24 cellular contexts compared by ENCODE assay signal in genomic region chr9:134730011-134730760, GRCh38.
DNase-seq lines count a peak whose midpoint lies in the region; ATAC-seq and TF ChIP-seq lines count a peak whose summit lies in the region.
"Had no signal": no experiment of that assay in that cellular context is flagged by ENCODE, and none has a peak within 500 bp of the region (broad histone marks: within the 10 kb centered on the region; RNA-seq: fewer than 3 reads in every experiment).

No MANE protein-coding gene starts in this region.

- WGBS in neuronal stem cell (ENCODE audit: extremely low coverage in 2 of 2, insufficient read length in 2 of 2, insufficient replicate concordance in 1 of 2), 2 donors, result no CpG with 5 or more reads among the region's 23 CpGs
- no CpG with 5 or more reads among the region's 23 CpGs for whole genome bisulfite sequencing in mesendoderm (ENCODE audit: extremely low coverage, insufficient coverage, low lambda C conversion rate)

- peak; percentile 57 for DNase-seq in GM03348 (ENCODE audit: low spot score)
- peak; percentile 71 for DNase-seq in fibroblast of mammary gland (ENCODE audit: low read depth)
- DNase-seq in neuronal stem cell (ENCODE audit: low spot score), result no peak
- no peak for DNase-seq in osteoblast (ENCODE audit: insufficient read length, low spot score, missing footprints)
- no peak for DNase-seq in mesendoderm
- no peak for DNase-seq in GM10248 (ENCODE audit: extremely low spot score)
- DNase-seq: ACHN; activated CD4-positive, alpha-beta T cell treated with anti-CD3 and anti-CD28 coated beads for 4 hours; activated CD8-positive, alpha-beta memory T cell treated with anti-CD3 and anti-CD28 coated beads for 24 hours; activated naive CD4-positive, alpha-beta T cell; activated T-cell treated with anti-CD3 and anti-CD28 coated beads, Interleukin-2, amount 50 U/mL, for 4 hours; adrenal gland; brain microvascular endothelial cell; colonic mucosa; effector memory CD8-positive, alpha-beta T cell; NCI-H1105; NCI-H1930; NCI-H69; retina; stimulated activated naive CD8-positive, alpha-beta T cell treated with anti-CD3 and anti-CD28 coated beads, Interleukin-15, Interleukin-2, amounts not matched to agents 100 U/mL and 50 U/mL, for 24 hours had no signal

- H3K14ac ChIP-seq in neuronal stem cell (ENCODE audit: low read length), result no peak overlapping the region

- H3K9me3 ChIP-seq in neuronal stem cell (replicated peaks in 1 of 2; ENCODE audit: control insufficient read depth in 2 of 2, insufficient read depth in 1 of 2, low read depth in 1 of 2, low read length in 2 of 2) (no peaks in the 10 kb centered on the region), subcutaneous abdominal adipose tissue (ENCODE audit: control insufficient read depth in 5 of 5, low read length in 5 of 5) (no peaks in the 10 kb centered on the region), osteoblast (ENCODE audit: low read depth, low read length) (no peaks in the 10 kb centered on the region)
- H3K9me3 ChIP-seq: adrenal gland, colonic mucosa, upper lobe of left lung had no signal

- H2BK15ac ChIP-seq in neuronal stem cell (ENCODE audit: low read length) (no peak overlapping the region), mesendoderm (replicated peaks; ENCODE audit: low read depth) (no peak overlapping the region)

- no peak overlapping the region for H2AFZ ChIP-seq in neuronal stem cell (ENCODE audit: low read length)
- H2AFZ ChIP-seq in osteoblast (ENCODE audit: low read length), result no peak overlapping the region

- H3K18ac ChIP-seq in neuronal stem cell (ENCODE audit: low read length), result no peak overlapping the region
- no peak overlapping the region for H3K18ac ChIP-seq in mesendoderm (ENCODE audit: low read length)

- no peaks in the 10 kb centered on the region for H3K36me3 ChIP-seq in neuronal stem cell (replicated peaks in 1 of 2; ENCODE audit: control insufficient read depth in 2 of 2, insufficient read depth in 2 of 2, low read length in 2 of 2)
- H3K36me3 ChIP-seq in subcutaneous abdominal adipose tissue (ENCODE audit: control insufficient read depth in 5 of 5, insufficient read depth in 5 of 5, low read length in 5 of 5), result peaks cover 0 to 23% (median 14%) of the 10 kb centered on the region in 5 donors
- peaks cover 80% of the 10 kb centered on the region for H3K36me3 ChIP-seq in osteoblast (ENCODE audit: insufficient read depth, low read length)
- H3K36me3 ChIP-seq in mesendoderm (ENCODE audit: control insufficient read depth, insufficient read depth, low read length), result peaks cover 14% of the 10 kb centered on the region
- H3K36me3 ChIP-seq: colonic mucosa, upper lobe of left lung had no signal

- H3K79me1 ChIP-seq in neuronal stem cell (ENCODE audit: low read depth, low read length), result peaks cover 3% of the 10 kb centered on the region
- peaks cover 2% of the 10 kb centered on the region for H3K79me1 ChIP-seq in mesendoderm (ENCODE audit: low read length)

- H4K91ac ChIP-seq in neuronal stem cell (ENCODE audit: low read depth, low read length, poor library complexity), result no peak overlapping the region

- H2BK120ac ChIP-seq in neuronal stem cell (ENCODE audit: low read depth, low read length), result no peak overlapping the region
- H2BK120ac ChIP-seq in mesendoderm (ENCODE audit: low read depth, low read length), result no peak overlapping the region

- no peak overlapping the region for H3K56ac ChIP-seq in mesendoderm (ENCODE audit: low read length)

- H3K9ac ChIP-seq in neuronal stem cell (ENCODE audit: low read depth, low read length, poor library complexity) (no peak overlapping the region), subcutaneous abdominal adipose tissue (ENCODE audit: low read length in 5 of 5) (no peak overlapping the region), mesendoderm (ENCODE audit: low read length) (no peak overlapping the region)

- no peak overlapping the region for H2AK5ac ChIP-seq in neuronal stem cell (ENCODE audit: low read depth, low read length)
- no peak overlapping the region for H2AK5ac ChIP-seq in mesendoderm (ENCODE audit: low read length)

- CTCF ChIA-PET in GM10248 (lab: Yijun Ruan, JAX), result no interaction called here

- TF ChIP-seq CTCF in fibroblast of mammary gland (conservative IDR thresholded peaks at IDR 0.05; ENCODE audit: control insufficient read depth, insufficient read depth, low read depth, low read length), result no peak
- TF ChIP-seq CTCF in osteoblast (IDR thresholded peaks at IDR 0.05; ENCODE audit: extremely low read depth, low read depth, low read length), result no peak
- TF ChIP-seq CTCF in GM10248 (IDR thresholded peaks at IDR 0.05; ENCODE audit: control extremely low read depth, extremely low read depth, low read depth, missing control alignments), result no peak

- H3K27ac ChIP-seq in neuronal stem cell (replicated peaks; ENCODE audit: low read length), result no peak overlapping the region
- H3K27ac ChIP-seq in subcutaneous abdominal adipose tissue (ENCODE audit: low read depth, low read length), result peak overlapping the region; percentile 46
- H3K27ac ChIP-seq in osteoblast (ENCODE audit: low read depth, low read length), result no peak overlapping the region
- no peak overlapping the region for H3K27ac ChIP-seq in mesendoderm (ENCODE audit: low read depth, low read length)
- H3K27ac ChIP-seq: adrenal gland, brain microvascular endothelial cell, colonic mucosa, SK-N-MC had no signal

- H3K4me1 ChIP-seq in neuronal stem cell (ENCODE audit: control insufficient read depth in 2 of 2, insufficient read depth in 1 of 2, low read depth in 1 of 2, low read length in 2 of 2) (no peaks in the 10 kb centered on the region), subcutaneous abdominal adipose tissue (ENCODE audit: control insufficient read depth in 5 of 5, insufficient read depth in 5 of 5, low read length in 5 of 5) (peaks cover 7 to 62% (median 50%) of the 10 kb centered on the region in 5 donors), osteoblast (ENCODE audit: insufficient read depth, low read length) (no peaks in the 10 kb centered on the region), mesendoderm (ENCODE audit: control insufficient read depth, low read depth, low read length) (no peaks in the 10 kb centered on the region)
- H3K4me1 ChIP-seq: adrenal gland, colonic mucosa had no signal

- H3K23ac ChIP-seq in neuronal stem cell (ENCODE audit: low read depth, low read length, poor library complexity), result no peak overlapping the region
- H3K23ac ChIP-seq in mesendoderm (ENCODE audit: low read length), result no peak overlapping the region

- H4K20me1 ChIP-seq in osteoblast (ENCODE audit: insufficient read depth, low read length), result peaks cover 82% of the 10 kb centered on the region

- H3K27me3 ChIP-seq in neuronal stem cell (ENCODE audit: control insufficient read depth in 3 of 3, insufficient read depth in 3 of 3, low read depth in 1 of 3, low read length in 3 of 3) (no peaks in the 10 kb centered on the region), subcutaneous abdominal adipose tissue (ENCODE audit: control insufficient read depth in 5 of 5, insufficient read depth in 4 of 5, low read length in 5 of 5) (no peaks in the 10 kb centered on the region), osteoblast (ENCODE audit: insufficient read depth, low read length) (no peaks in the 10 kb centered on the region), mesendoderm (ENCODE audit: insufficient read depth, low read length, poor library complexity) (no peaks in the 10 kb centered on the region)
- H3K27me3 ChIP-seq: adrenal gland, brain microvascular endothelial cell, colonic mucosa, upper lobe of left lung had no signal

- POLR2A ChIA-PET in GM10248 (lab: Yijun Ruan, JAX), result no interaction called here

- H3K4ac ChIP-seq in neuronal stem cell (ENCODE audit: low read length) (no peak overlapping the region), mesendoderm (ENCODE audit: low read depth, low read length) (no peak overlapping the region)

- H4K8ac ChIP-seq in neuronal stem cell (ENCODE audit: low read depth, low read length), result peak overlapping the region; percentile 31
- H4K8ac ChIP-seq in mesendoderm (ENCODE audit: low read depth, low read length), result no peak overlapping the region

- ATAC-seq in GM21786 (IDR thresholded peaks at IDR 0.05; ENCODE audit: unreplicated experiment), result no peak
- ATAC-seq: activated T-cell treated with anti-CD3 and anti-CD28 coated beads, Interleukin-2, amount 50 U/mL, for 4 hours; effector memory CD8-positive, alpha-beta T cell; stimulated activated naive CD8-positive, alpha-beta T cell treated with anti-CD3 and anti-CD28 coated beads, Interleukin-15, Interleukin-2, amounts not matched to agents 100 U/mL and 50 U/mL, for 24 hours had no signal

- H4K5ac ChIP-seq in mesendoderm (ENCODE audit: low read length), result no peak overlapping the region

- no peak overlapping the region for H2BK5ac ChIP-seq in neuronal stem cell (ENCODE audit: low read length)
- no peak overlapping the region for H2BK5ac ChIP-seq in mesendoderm (ENCODE audit: low read length)

- no peak overlapping the region for H2BK12ac ChIP-seq in neuronal stem cell (ENCODE audit: low read length)

- H3K79me2 ChIP-seq in osteoblast (ENCODE audit: insufficient read depth, low read length) (peaks cover 68% of the 10 kb centered on the region), mesendoderm (ENCODE audit: control insufficient read depth, insufficient read depth, low read length) (no peaks in the 10 kb centered on the region)

- H3K4me2 ChIP-seq in neuronal stem cell (ENCODE audit: insufficient read depth, low read length, poor library complexity, severe bottlenecking) (no peak overlapping the region), osteoblast (ENCODE audit: insufficient read depth, low read length) (no peak overlapping the region), mesendoderm (ENCODE audit: low read length) (no peak overlapping the region)

- H3K4me3 ChIP-seq in fibroblast of mammary gland (ENCODE audit: control insufficient read depth, low read depth, low read length) (no peak overlapping the region), neuronal stem cell (ENCODE audit: low read length in 2 of 2) (no peak overlapping the region), subcutaneous abdominal adipose tissue (ENCODE audit: low read depth in 1 of 5, low read length in 5 of 5) (no peak overlapping the region), osteoblast (ENCODE audit: insufficient read depth, low read length) (no peak overlapping the region), mesendoderm (ENCODE audit: low read length) (no peak overlapping the region)
- H3K4me3 ChIP-seq: adrenal gland, colonic mucosa, SK-N-MC, upper lobe of left lung had no signal

Comparison
In these comparisons a context has a peak if more than half of its experiments do, and no peak if none do; other contexts are left out.
1. DNase-seq: peak in GM03348 (single experiment) and fibroblast of mammary gland (single experiment); none in neuronal stem cell (single experiment), osteoblast (single experiment), mesendoderm (single experiment) and GM10248 (single experiment).